In genomic region chr17:58270476-58271290, GRCh38 we compare ENCODE assay signal across 13 cellular contexts.
DNase-seq lines count a peak whose midpoint lies in the region; ATAC-seq and TF ChIP-seq lines count a peak whose summit lies in the region.
"Had no signal": no experiment of that assay in that cellular context is flagged by ENCODE, and none has a peak within 500 bp of the region (broad histone marks: within the 10 kb centered on the region; RNA-seq: fewer than 3 reads in every experiment).

No MANE protein-coding gene starts in this region.

- H3K36me3 ChIP-seq in RWPE2 (ENCODE audit: low read depth): no peaks in the 10 kb centered on the region

- ATAC-seq in RWPE2 (ENCODE audit: low read depth): peak; percentile 57; the same call in 1 of the 3 replicates
- ATAC-seq: activated naive CD4-positive, alpha-beta T cell treated with anti-CD3 and anti-CD28 coated beads, Interleukin-2, amount 50 U/mL, for 72 hours had no signal

- peak; percentile 56 for TF ChIP-seq CTCF in C4-2B (conservative IDR thresholded peaks at IDR 0.05)
- TF ChIP-seq CTCF in GM12872 (IDR thresholded peaks at IDR 0.05; ENCODE audit: insufficient read depth, low read depth, low read length): peak; percentile 57; the same call in 2 of the 3 replicates
- no peak for TF ChIP-seq CTCF in RWPE2 (IDR thresholded peaks at IDR 0.05; ENCODE audit: poor library complexity, severe bottlenecking)

- no peak for DNase-seq in RWPE2 (ENCODE audit: low spot score)
- peak; percentile 63 for DNase-seq in iPS-NIHi11 (ENCODE audit: low spot score)
- DNase-seq in AML-193 (lab: John Stamatoyannopoulos, UW): no peak
- DNase-seq in NCI-H82 (lab: John Stamatoyannopoulos, UW): no peak
- no peak for DNase-seq in GOT3 (lab: John Stamatoyannopoulos, UW)
- DNase-seq in putamen (ENCODE audit: low spot score): no peak
- DNase-seq: activated CD4-positive, alpha-beta memory T cell treated with anti-CD3 and anti-CD28 coated beads, Interleukin-2, amount 10 ng/mL, durations not matched to agents 7 days and 5 days; CD4-positive, alpha-beta T cell; GM23248; testis had no signal

- H3K4me3 ChIP-seq in RWPE2 (ENCODE audit: severe bottlenecking): no peak overlapping the region
- H3K4me3 ChIP-seq: GM23248, testis had no signal

- H3K9me3 ChIP-seq in RWPE2 (ENCODE audit: severe bottlenecking): no peaks in the 10 kb centered on the region
- H3K9me3 ChIP-seq: testis had no signal

- H3K4me1 ChIP-seq in RWPE2 (ENCODE audit: insufficient read depth, poor library complexity, severe bottlenecking): no peaks in the 10 kb centered on the region
- H3K4me1 ChIP-seq: testis had no signal

- no peak overlapping the region for H3K27ac ChIP-seq in C4-2B
- no peak overlapping the region for H3K27ac ChIP-seq in RWPE2 (ENCODE audit: poor library complexity, severe bottlenecking)
- H3K27ac ChIP-seq: GM23248, testis had no signal

- peaks cover 4% of the 10 kb centered on the region for H3K27me3 ChIP-seq in RWPE2 (ENCODE audit: insufficient read depth, poor library complexity, severe bottlenecking)
- H3K27me3 ChIP-seq: testis had no signal
